ENCODE assay signal across 8 cellular contexts in the genomic region with DNA sequence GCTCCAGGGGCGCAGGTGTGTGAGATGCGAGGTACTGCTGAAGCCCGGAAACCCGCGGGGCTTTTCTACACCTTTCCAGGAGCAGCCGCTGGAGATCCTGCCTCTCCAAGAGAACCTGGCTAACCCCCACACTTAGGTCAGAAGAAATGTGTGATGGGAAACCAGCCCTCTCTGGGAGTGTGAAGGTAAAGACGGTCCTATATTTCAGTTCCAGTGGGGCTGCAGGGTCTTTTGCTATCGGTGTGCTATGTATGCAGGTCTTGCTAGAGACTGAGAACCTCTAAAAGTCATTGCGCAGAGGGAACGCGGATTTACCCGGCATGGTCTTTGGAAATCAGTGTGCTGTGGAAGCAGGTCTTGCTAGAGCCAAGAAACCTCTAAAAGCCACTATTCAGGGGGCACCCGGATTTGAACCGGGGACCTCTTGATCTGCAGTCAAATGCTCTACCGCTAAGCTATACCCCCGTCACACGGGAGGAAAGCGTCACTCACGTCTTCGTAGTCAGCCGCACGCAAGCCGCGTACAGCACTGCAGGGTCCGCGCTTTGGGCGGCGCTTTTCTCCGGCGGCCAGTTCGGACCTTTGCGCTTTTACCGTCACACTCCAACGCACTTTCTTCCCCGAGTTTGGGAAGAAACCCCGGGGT. TPM values are rescaled to one million over a fixed set of nuclear protein-coding genes. Genes with fewer than 3 reads are reported as not detected.
DNase-seq lines count a peak whose midpoint lies in the region; ATAC-seq and TF ChIP-seq lines count a peak whose summit lies in the region.

No MANE protein-coding gene starts in this region.

- no peaks in the 10 kb centered on the region for H3K79me2 ChIP-seq in PC-3 (ENCODE audit: low read length)

- H3K4me2 ChIP-seq in PC-3 (ENCODE audit: low read length): no peak overlapping the region

- H3K4me1 ChIP-seq in thyroid gland (no peaks in the 10 kb centered on the region), PC-3 (ENCODE audit: insufficient read depth, low read length) (no peaks in the 10 kb centered on the region)

- BruUV-seq in PC-3 (replicated peaks; lab: Mats Ljungman, UMichigan): no TSS peak

- no peaks in the 10 kb centered on the region for H3K27me3 ChIP-seq in thyroid gland
- H3K27me3 ChIP-seq in PC-3 (ENCODE audit: low read length): no peaks in the 10 kb centered on the region

- ATAC-seq in GM21381 (IDR thresholded peaks at IDR 0.05; ENCODE audit: unreplicated experiment): peak; percentile 67
- ATAC-seq in omental fat pad (ENCODE audit: low FRiP score): peak; percentile 85
- ATAC-seq in GM21737 (IDR thresholded peaks at IDR 0.05; ENCODE audit: unreplicated experiment): no peak
- ATAC-seq in PC-3: no peak

- CTCF ChIA-PET in PC-3 (lab: Charles Lee): no interaction called here

- intact Hi-C loops in thyroid gland (cut with DNase I) (loop anchor here (10.0 kb wide), 1 partner anchor 210 kb away; no protein-coding TSS in a partner anchor), PC-3 (cut with micrococcal nuclease) (no loop called here)

- no peak for TF ChIP-seq POLR2A in thyroid gland (IDR thresholded peaks at IDR 0.05)

- H3K27ac ChIP-seq in thyroid gland: no peak overlapping the region
- no peak overlapping the region for H3K27ac ChIP-seq in PC-3 (ENCODE audit: low read length)

- no peak overlapping the region for H2AFZ ChIP-seq in PC-3 (ENCODE audit: low read length)

- POLR2A ChIA-PET in PC-3 (lab: Charles Lee; ENCODE audit: unreplicated experiment): no interaction called here

- TF ChIP-seq CTCF in omental fat pad (IDR thresholded peaks at IDR 0.05): no peak
- no peak for TF ChIP-seq CTCF in thyroid gland (IDR thresholded peaks at IDR 0.05)
- no peak for TF ChIP-seq CTCF in PC-3 (conservative IDR thresholded peaks at IDR 0.05; ENCODE audit: low read depth, low read length)

- 6 to 12% methylated on average over 32 to 36 of the region's 36 CpGs for WGBS in thyroid gland, 2 donors

- H4K20me1 ChIP-seq in PC-3 (ENCODE audit: low read length): no peaks in the 10 kb centered on the region

- H3K36me3 ChIP-seq in thyroid gland (no peaks in the 10 kb centered on the region), PC-3 (ENCODE audit: low read depth, low read length) (no peaks in the 10 kb centered on the region)

- H3K9me3 ChIP-seq in thyroid gland: no peaks in the 10 kb centered on the region
- H3K9me3 ChIP-seq in PC-3 (ENCODE audit: low read length): no peaks in the 10 kb centered on the region

- H3F3A ChIP-seq in PC-3 (ENCODE audit: low read length, unreplicated experiment): no peaks in the 10 kb centered on the region

- DNase-seq in activated effector memory CD4-positive, alpha-beta T cell treated with anti-CD3 and anti-CD28 coated beads, Interleukin-2, amount 50 U/mL, for 16 hours: peak; percentile 86
- DNase-seq in germinal center (ENCODE audit: low spot score) (peak; percentile 16), omental fat pad (ENCODE audit: low spot score) (peak; percentile 57), thyroid gland (peak; percentile 57 to 60), PC-3 (no peak), NCI-H526 treated with DMSO at 0.1 percent for 48 hours (lab: John Stamatoyannopoulos, UW) (no peak)

- H3K9ac ChIP-seq in PC-3 (ENCODE audit: low read length): no peak overlapping the region

- H3K4me3 ChIP-seq in thyroid gland (replicated peaks in 1 of 3) (peak overlapping the region in 1 of 3 donors; percentile 2), PC-3 (ENCODE audit: low read length) (no peak overlapping the region)

- H3K9me2 ChIP-seq in PC-3 (replicated peaks; ENCODE audit: low read length): no peaks in the 10 kb centered on the region

RNA-seq across cellular contexts. Expression of a gene that starts 46.0 kb away (rescaled TPM):
- total RNA-seq in omental fat pad (10 to 100 TPM in 1 of 4 donors, 1 to 10 TPM in 3; 5.4 to 11.8 (median 5.9) TPM), thyroid gland (10 to 100 TPM in 3 of 4 donors, 1 to 10 TPM in 1; 9.0 to 14.9 (median 12.1) TPM), PC-3 (2014; rRNA removed) (9.9 and 10.3 TPM in 2 replicates)

Comparison
In these comparisons a context has a peak if more than half of its experiments do, and no peak if none do; other contexts are left out.
1. ATAC-seq: peak in GM21381 (single experiment) and omental fat pad (single experiment); none in GM21737 (single experiment) and PC-3 (single experiment).
2. DNase-seq: peak in activated effector memory CD4-positive, alpha-beta T cell treated with anti-CD3 and anti-CD28 coated beads, Interleukin-2, amount 50 U/mL, for 16 hours (single experiment), germinal center (single experiment), omental fat pad (single experiment) and thyroid gland (2 of 2); none in PC-3 (single experiment) and NCI-H526 treated with DMSO at 0.1 percent for 48 hours (single experiment).